Comparison of ENCODE assay signal across 10 cellular contexts in the genomic region with DNA sequence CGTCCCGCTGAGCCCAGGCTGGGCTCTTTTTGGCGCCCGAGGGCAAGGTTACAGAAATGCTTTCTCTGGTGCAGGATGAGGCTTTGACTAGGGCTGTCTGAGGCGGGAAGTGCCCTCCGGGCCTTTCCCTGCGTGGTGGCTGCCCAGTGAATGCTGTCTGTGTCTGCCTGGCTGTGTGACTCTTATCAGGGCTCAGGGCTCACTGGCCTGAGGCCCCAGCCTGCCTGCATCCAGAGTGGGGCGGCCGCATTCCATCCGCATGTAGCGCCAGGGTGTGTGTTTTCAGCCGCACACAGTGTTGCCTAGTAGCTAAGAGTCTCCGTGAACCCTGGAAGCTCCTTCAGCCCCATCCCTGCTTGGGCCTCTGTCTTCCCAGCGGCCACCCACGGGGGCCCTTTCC. TPM values are rescaled to one million over a fixed set of nuclear protein-coding genes. Genes with fewer than 3 reads are reported as not detected.
DNase-seq lines count a peak whose midpoint lies in the region; ATAC-seq and TF ChIP-seq lines count a peak whose summit lies in the region.
"Had no signal": no experiment of that assay in that cellular context is flagged by ENCODE, and none has a peak within 500 bp of the region (broad histone marks: within the 10 kb centered on the region; RNA-seq: fewer than 3 reads in every experiment).

No MANE protein-coding gene starts in this region.

- H3K9ac ChIP-seq in rectal smooth muscle tissue (ENCODE audit: low read length) = no peak overlapping the region

- H3K36me3 ChIP-seq in Caco-2 (ENCODE audit: control insufficient read depth, insufficient read depth, low read length) (peaks cover 1% of the 10 kb centered on the region; the same call in 1 of the 2 replicates), rectal smooth muscle tissue (ENCODE audit: control insufficient read depth, insufficient read depth, low read length) (no peaks in the 10 kb centered on the region)

- H3K27ac Mint-ChIP-seq in Caco-2 (ENCODE audit: unreplicated experiment) (peak overlapping the region; percentile 98), WTC11 (peak overlapping the region; percentile 84; the same call in 1 of the 2 replicates)
- H3K27ac Mint-ChIP-seq: T-cell had no signal

- no TSS peak for BruUV-seq in Caco-2 (replicated peaks; lab: Mats Ljungman, UMichigan)

- H3K27me3 ChIP-seq in Caco-2 (replicated peaks; ENCODE audit: control insufficient read depth, insufficient read depth, low read length) (no peaks in the 10 kb centered on the region), rectal smooth muscle tissue (ENCODE audit: control insufficient read depth, insufficient read depth, low read length) (no peaks in the 10 kb centered on the region)

- H3K9me3 ChIP-seq in Caco-2 = no peaks in the 10 kb centered on the region

- H3K4me3 ChIP-seq in Caco-2 (ENCODE audit: low read depth, low read length) = 0 out of 2 replicates have a peak overlapping the region, but pooled peaks have one; percentile 12
- no peak overlapping the region for H3K4me3 ChIP-seq in rectal smooth muscle tissue (ENCODE audit: low read length)

- peak in 1 of 2 experiments; percentile 37 for TF ChIP-seq CTCF in Caco-2 (IDR thresholded peaks at IDR 0.05; ENCODE audit: insufficient read depth in 1 of 2, low read depth in 1 of 2, low read length in 1 of 2, severe bottlenecking in 1 of 2, unreplicated experiment in 1 of 2)
- no peak for TF ChIP-seq CTCF in WTC11 (IDR thresholded peaks at IDR 0.05)

- POLR2A ChIA-PET in Caco-2 (lab: Charles Lee) = interaction anchor here (0.9 kb wide), 1 partner anchor 85 kb away, joined by 4 read pairs; no protein-coding TSS in a partner anchor
- POLR2A ChIA-PET in WTC11 (lab: Charles Lee) = no interaction called here

- H3K27me3 Mint-ChIP-seq in Caco-2 (ENCODE audit: insufficient read depth, unreplicated experiment) (no peaks in the 10 kb centered on the region), WTC11 (ENCODE audit: low read depth) (no peaks in the 10 kb centered on the region; the same call in 1 of the 2 replicates)
- H3K27me3 Mint-ChIP-seq: T-cell had no signal

- peak; percentile 92 for DNase-seq in Caco-2
- DNase-seq in WTC11 (ENCODE audit: low spot score) = no peak
- peak; percentile 84 for DNase-seq in cardiac septum (ENCODE audit: low spot score)
- DNase-seq in SK-N-DZ (ENCODE audit: low spot score) = no peak
- DNase-seq in activated gamma-delta T cell treated with Interleukin-2 at 50 U/mL for 16 hours = no peak
- DNase-seq: stimulated activated CD4-positive, alpha-beta T cell treated with anti-CD3 and anti-CD28 coated beads, Interleukin-2, amount 100 ng/mL, for 48 hours; T-cell had no signal

- H3K4me3 Mint-ChIP-seq in Caco-2 (ENCODE audit: unreplicated experiment) (peak overlapping the region; percentile 65), WTC11 (no peak overlapping the region)
- H3K4me3 Mint-ChIP-seq: T-cell had no signal

- H3K4me1 ChIP-seq in Caco-2 (peaks cover 51% of the 10 kb centered on the region), rectal smooth muscle tissue (ENCODE audit: control insufficient read depth, insufficient read depth, low read length) (peaks cover 25% of the 10 kb centered on the region)

- H3K9me3 Mint-ChIP-seq in Caco-2 (ENCODE audit: unreplicated experiment) (no peaks in the 10 kb centered on the region), WTC11 (no peaks in the 10 kb centered on the region)
- H3K9me3 Mint-ChIP-seq: T-cell had no signal

- CTCF ChIA-PET in Caco-2 (lab: Charles Lee) = interaction anchor here (0.9 to 1.0 kb wide), 2 partner anchors 27 to 39 kb away, joined by 5 to 7 read pairs; no protein-coding TSS in a partner anchor
- CTCF ChIA-PET in WTC11 (lab: Charles Lee) = no interaction called here

- ATAC-seq in WTC11 (no peak), HG03457 (IDR thresholded peaks at IDR 0.05; ENCODE audit: unreplicated experiment) (no peak), GM18873 (IDR thresholded peaks at IDR 0.05; ENCODE audit: low FRiP score, unreplicated experiment) (no peak)
- ATAC-seq: T-cell had no signal

- peaks cover 18% of the 10 kb centered on the region for H3K4me1 Mint-ChIP-seq in Caco-2 (ENCODE audit: low read depth, unreplicated experiment)
- H3K4me1 Mint-ChIP-seq in WTC11 = peaks cover 20% of the 10 kb centered on the region

- H3K36me3 Mint-ChIP-seq in Caco-2 (ENCODE audit: insufficient read depth, unreplicated experiment) (peaks cover 39% of the 10 kb centered on the region), WTC11 (0 out of 2 replicates have a peak, but pooled peaks cover 2% of the 10 kb centered on the region)
- H3K36me3 Mint-ChIP-seq: T-cell had no signal

- H3K27ac ChIP-seq in rectal smooth muscle tissue (ENCODE audit: low read depth, low read length) = peak overlapping the region; percentile 86

- intact Hi-C loops in Caco-2 (cut with micrococcal nuclease; ENCODE audit: unreplicated experiment) (no loop called here), cardiac septum (cut with DNase I) (no loop called here)

TF ChIP-seq in WTC11, 78 proteins besides CTCF, POLR2A, EP300 and RAD21:
- TF ChIP-seq, protein P1, sequence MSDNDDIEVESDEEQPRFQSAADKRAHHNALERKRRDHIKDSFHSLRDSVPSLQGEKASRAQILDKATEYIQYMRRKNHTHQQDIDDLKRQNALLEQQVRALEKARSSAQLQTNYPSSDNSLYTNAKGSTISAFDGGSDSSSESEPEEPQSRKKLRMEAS (CRISPR knock-in tag; IDR thresholded peaks at IDR 0.05) = no peak
- TF ChIP-seq ZNF396 (CRISPR knock-in tag; IDR thresholded peaks at IDR 0.05; ENCODE audit: borderline replicate concordance) = no peak
- no peak for TF ChIP-seq IRF2 (CRISPR knock-in tag; IDR thresholded peaks at IDR 0.05; ENCODE audit: borderline replicate concordance, low read depth)
- no peak for TF ChIP-seq GTF2I (CRISPR knock-in tag; conservative IDR thresholded peaks at IDR 0.05)
- no peak for TF ChIP-seq ELF4 (CRISPR knock-in tag; IDR thresholded peaks at IDR 0.05; ENCODE audit: low read depth)
- no peak for TF ChIP-seq JUN (CRISPR knock-in tag; IDR thresholded peaks at IDR 0.05)
- TF ChIP-seq ZNF317 (CRISPR knock-in tag; IDR thresholded peaks at IDR 0.05; ENCODE audit: borderline replicate concordance, low read depth) = no peak
- no peak for TF ChIP-seq ZNF671 (CRISPR knock-in tag; IDR thresholded peaks at IDR 0.05)
- TF ChIP-seq NFATC4 (CRISPR knock-in tag; IDR thresholded peaks at IDR 0.05) = no peak
- TF ChIP-seq, protein P2, sequence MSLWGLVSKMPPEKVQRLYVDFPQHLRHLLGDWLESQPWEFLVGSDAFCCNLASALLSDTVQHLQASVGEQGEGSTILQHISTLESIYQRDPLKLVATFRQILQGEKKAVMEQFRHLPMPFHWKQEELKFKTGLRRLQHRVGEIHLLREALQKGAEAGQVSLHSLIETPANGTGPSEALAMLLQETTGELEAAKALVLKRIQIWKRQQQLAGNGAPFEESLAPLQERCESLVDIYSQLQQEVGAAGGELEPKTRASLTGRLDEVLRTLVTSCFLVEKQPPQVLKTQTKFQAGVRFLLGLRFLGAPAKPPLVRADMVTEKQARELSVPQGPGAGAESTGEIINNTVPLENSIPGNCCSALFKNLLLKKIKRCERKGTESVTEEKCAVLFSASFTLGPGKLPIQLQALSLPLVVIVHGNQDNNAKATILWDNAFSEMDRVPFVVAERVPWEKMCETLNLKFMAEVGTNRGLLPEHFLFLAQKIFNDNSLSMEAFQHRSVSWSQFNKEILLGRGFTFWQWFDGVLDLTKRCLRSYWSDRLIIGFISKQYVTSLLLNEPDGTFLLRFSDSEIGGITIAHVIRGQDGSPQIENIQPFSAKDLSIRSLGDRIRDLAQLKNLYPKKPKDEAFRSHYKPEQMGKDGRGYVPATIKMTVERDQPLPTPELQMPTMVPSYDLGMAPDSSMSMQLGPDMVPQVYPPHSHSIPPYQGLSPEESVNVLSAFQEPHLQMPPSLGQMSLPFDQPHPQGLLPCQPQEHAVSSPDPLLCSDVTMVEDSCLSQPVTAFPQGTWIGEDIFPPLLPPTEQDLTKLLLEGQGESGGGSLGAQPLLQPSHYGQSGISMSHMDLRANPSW (CRISPR knock-in tag; conservative IDR thresholded peaks at IDR 0.05; ENCODE audit: low read depth) = no peak

RNA-seq across cellular contexts. Expression of gene FAAP20, which starts 59.1 kb away (rescaled TPM):
- total RNA-seq in Caco-2 (2022) (62.5 and 72.4 TPM in 2 replicates), WTC11 (2021) (133 to 151 TPM (median 150 TPM) in 3 replicates), cardiac septum (40.5 TPM)
- 31.2 and 35.3 TPM in 2 replicates for polyA plus RNA-seq in SK-N-DZ (2014; cell fraction: cytosol; rRNA removed)
- polyA plus RNA-seq in SK-N-DZ (2014; cell fraction: nucleus; rRNA removed) = 35.9 and 59.0 TPM in 2 replicates

Comparison
In these comparisons a context has a peak if more than half of its experiments do, and no peak if none do; other contexts are left out.
1. DNase-seq: peak in Caco-2 (2 of 2) and cardiac septum (single experiment); none in WTC11 (single experiment), SK-N-DZ (single experiment) and activated gamma-delta T cell treated with Interleukin-2 at 50 U/mL for 16 hours (single experiment).